Comparison of ENCODE assay signal across 8 cellular contexts in the genomic region with DNA sequence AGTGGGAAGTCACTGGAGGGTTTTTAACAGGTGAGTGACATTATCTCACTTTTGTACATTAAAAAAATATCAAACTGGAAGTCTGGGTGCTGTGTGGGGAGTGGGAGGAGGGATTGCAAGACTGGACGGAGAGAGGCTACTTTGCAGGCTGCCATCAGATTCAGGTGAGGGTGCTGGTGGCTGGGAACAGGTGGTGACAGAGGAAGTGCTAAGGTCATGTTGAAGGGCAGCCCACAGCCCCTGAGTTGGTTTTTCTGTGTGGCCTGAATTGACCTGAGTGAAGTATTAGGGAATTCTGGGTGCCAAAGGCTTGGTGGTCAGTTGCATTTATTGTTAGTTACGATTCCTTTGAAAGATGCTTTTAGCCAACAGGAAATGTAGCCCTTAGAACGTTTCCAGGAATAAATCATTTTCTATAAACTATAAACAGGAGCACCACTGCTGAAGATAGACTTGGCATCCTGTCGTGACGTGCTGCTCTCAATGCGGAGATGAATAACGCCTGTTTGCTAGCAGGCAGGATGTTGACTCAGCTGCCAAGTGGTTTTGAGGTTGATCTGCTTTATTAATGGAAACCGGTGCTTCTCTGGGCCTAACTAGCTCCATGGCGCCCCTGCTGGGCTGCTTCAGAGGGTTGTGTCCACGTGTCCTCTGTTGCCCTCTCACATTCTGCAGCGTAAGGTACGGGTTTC.
A peak's percentile ranks its signal among the peaks of the same experiment; 100 is the strongest.
DNase-seq lines count a peak whose midpoint lies in the region; ATAC-seq and TF ChIP-seq lines count a peak whose summit lies in the region.

No MANE protein-coding gene starts in this region.

- ATAC-seq in GM19463 (IDR thresholded peaks at IDR 0.05; ENCODE audit: unreplicated experiment) (peak; percentile 75), SK-N-SH treated with all-trans-retinoic acid at 6 μM for 48 hours (peak; percentile 64; the same call in 2 of the 3 replicates), GM21529 (IDR thresholded peaks at IDR 0.05; ENCODE audit: unreplicated experiment) (no peak)

- H3K4me3 ChIP-seq in MG63 (no peak overlapping the region), cardiac fibroblast (replicated peaks in 1 of 2; ENCODE audit: low read depth in 2 of 2, low read length in 2 of 2) (no peak overlapping the region)

- H3K36me3 ChIP-seq in MG63, result no peaks in the 10 kb centered on the region

- peak; percentile 13 for DNase-seq in CD1c-positive myeloid dendritic cell (ENCODE audit: extremely low spot score)
- peak; percentile 95 for DNase-seq in MG63
- DNase-seq in cardiac fibroblast (ENCODE audit: low read depth in 2 of 2), result peak; percentile 49 to 96
- peak; percentile 99 for DNase-seq in myocyte (ENCODE audit: low read depth)
- no peak for DNase-seq in globus pallidus (ENCODE audit: low spot score)

- TF ChIP-seq CTCF in cardiac fibroblast (IDR thresholded peaks at IDR 0.05; ENCODE audit: low read depth, low read length), result peak; percentile 71

- no peaks in the 10 kb centered on the region for H3K9me3 ChIP-seq in MG63

- no peaks in the 10 kb centered on the region for H3K27me3 ChIP-seq in MG63

TF ChIP-seq in SK-N-SH treated with all-trans-retinoic acid at 6 μM for 48 hours, 23 proteins besides CTCF, POLR2A, EP300 and RAD21:
- TF ChIP-seq CSDC2 (CRISPR knock-in tag; IDR thresholded peaks at IDR 0.05) (no peak), ZNF8 (CRISPR knock-in tag; IDR thresholded peaks at IDR 0.05) (no peak), TCF4 (CRISPR knock-in tag; IDR thresholded peaks at IDR 0.05; ENCODE audit: borderline replicate concordance) (no peak), ZFP3 (CRISPR knock-in tag; IDR thresholded peaks at IDR 0.05) (no peak), ZNF565 (CRISPR knock-in tag; conservative IDR thresholded peaks at IDR 0.05; ENCODE audit: low read depth) (no peak), ZFP30 (CRISPR knock-in tag; IDR thresholded peaks at IDR 0.05) (no peak), BACH2 (CRISPR knock-in tag; IDR thresholded peaks at IDR 0.05; ENCODE audit: borderline replicate concordance) (no peak), GLIS3 (CRISPR knock-in tag; IDR thresholded peaks at IDR 0.05) (no peak), PPARA (CRISPR knock-in tag; IDR thresholded peaks at IDR 0.05; ENCODE audit: borderline replicate concordance) (no peak), ZNF70 (CRISPR knock-in tag; IDR thresholded peaks at IDR 0.05) (no peak)
- TF ChIP-seq, protein P1, sequence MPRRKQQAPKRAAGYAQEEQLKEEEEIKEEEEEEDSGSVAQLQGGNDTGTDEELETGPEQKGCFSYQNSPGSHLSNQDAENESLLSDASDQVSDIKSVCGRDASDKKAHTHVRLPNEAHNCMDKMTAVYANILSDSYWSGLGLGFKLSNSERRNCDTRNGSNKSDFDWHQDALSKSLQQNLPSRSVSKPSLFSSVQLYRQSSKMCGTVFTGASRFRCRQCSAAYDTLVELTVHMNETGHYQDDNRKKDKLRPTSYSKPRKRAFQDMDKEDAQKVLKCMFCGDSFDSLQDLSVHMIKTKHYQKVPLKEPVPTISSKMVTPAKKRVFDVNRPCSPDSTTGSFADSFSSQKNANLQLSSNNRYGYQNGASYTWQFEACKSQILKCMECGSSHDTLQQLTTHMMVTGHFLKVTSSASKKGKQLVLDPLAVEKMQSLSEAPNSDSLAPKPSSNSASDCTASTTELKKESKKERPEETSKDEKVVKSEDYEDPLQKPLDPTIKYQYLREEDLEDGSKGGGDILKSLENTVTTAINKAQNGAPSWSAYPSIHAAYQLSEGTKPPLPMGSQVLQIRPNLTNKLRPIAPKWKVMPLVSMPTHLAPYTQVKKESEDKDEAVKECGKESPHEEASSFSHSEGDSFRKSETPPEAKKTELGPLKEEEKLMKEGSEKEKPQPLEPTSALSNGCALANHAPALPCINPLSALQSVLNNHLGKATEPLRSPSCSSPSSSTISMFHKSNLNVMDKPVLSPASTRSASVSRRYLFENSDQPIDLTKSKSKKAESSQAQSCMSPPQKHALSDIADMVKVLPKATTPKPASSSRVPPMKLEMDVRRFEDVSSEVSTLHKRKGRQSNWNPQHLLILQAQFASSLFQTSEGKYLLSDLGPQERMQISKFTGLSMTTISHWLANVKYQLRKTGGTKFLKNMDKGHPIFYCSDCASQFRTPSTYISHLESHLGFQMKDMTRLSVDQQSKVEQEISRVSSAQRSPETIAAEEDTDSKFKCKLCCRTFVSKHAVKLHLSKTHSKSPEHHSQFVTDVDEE (CRISPR knock-in tag; IDR thresholded peaks at IDR 0.05), result no peak
